24 cellular contexts compared by ENCODE assay signal in the genomic region with DNA sequence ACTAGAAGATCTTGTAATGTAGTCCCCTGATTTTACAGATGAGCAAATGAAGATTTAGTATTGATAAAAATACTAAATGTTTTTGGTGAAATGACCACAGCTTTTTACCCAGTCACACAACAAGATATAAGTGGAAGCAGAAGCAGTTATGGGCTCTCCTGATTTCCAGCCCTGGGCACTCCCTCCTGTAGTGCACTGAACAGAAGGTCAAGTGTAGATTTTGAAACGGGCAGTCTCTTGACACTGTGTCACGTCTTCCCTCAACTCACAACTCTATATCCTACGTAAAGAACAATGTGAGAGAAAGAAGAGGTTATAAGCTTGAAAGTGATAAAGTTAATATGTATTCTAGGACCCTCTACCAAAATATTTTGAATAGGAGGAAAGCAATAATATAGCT.
"Had no signal": no experiment of that assay in that cellular context is flagged by ENCODE, and none has a peak within 500 bp of the region (broad histone marks: within the 10 kb centered on the region; RNA-seq: fewer than 3 reads in every experiment).

No MANE protein-coding gene starts in this region.

- DNase-seq: colonic mucosa; cortex of kidney; dermis blood vessel endothelial cell; dorsolateral prefrontal cortex; effector CD4-positive, alpha-beta T cell; effector CD8-positive, alpha-beta T cell; effector memory CD4-positive, alpha-beta T cell; effector memory CD8-positive, alpha-beta T cell; endodermal cell; erythroblast; esophagus squamous epithelium; foreskin fibroblast; foreskin keratinocyte; foreskin melanocyte; gastrocnemius medialis; glutamatergic neuron; head of caudate nucleus; heart left ventricle; heart right ventricle had no signal

- H3K4me3 ChIP-seq: colonic mucosa, coronary artery, dorsolateral prefrontal cortex, esophagus muscularis mucosa, esophagus squamous epithelium, gastrocnemius medialis, gastroesophageal sphincter, heart left ventricle, heart right ventricle had no signal

- ATAC-seq: effector memory CD8-positive, alpha-beta T cell; esophagus mucosa; foreskin keratinocyte; gastrocnemius medialis; gastroesophageal sphincter; heart left ventricle; heart right ventricle had no signal

- H3K9me3 ChIP-seq: colonic mucosa, esophagus muscularis mucosa, esophagus squamous epithelium, gastrocnemius medialis, gastroesophageal sphincter, heart left ventricle, heart right ventricle had no signal

- H3K27ac ChIP-seq: colonic mucosa, coronary artery, dorsolateral prefrontal cortex, epithelial cell of prostate, esophagus muscularis mucosa, esophagus squamous epithelium, foreskin keratinocyte, gastrocnemius medialis, gastroesophageal sphincter, heart left ventricle, heart right ventricle had no signal

- H3K27me3 ChIP-seq: colonic mucosa, dorsolateral prefrontal cortex, esophagus muscularis mucosa, esophagus squamous epithelium, foreskin keratinocyte, gastrocnemius medialis, gastroesophageal sphincter, heart left ventricle had no signal

- H3K36me3 ChIP-seq: colonic mucosa, esophagus muscularis mucosa, esophagus squamous epithelium, gastrocnemius medialis, gastroesophageal sphincter, heart left ventricle, heart right ventricle had no signal

- H3K4me1 ChIP-seq: colonic mucosa, esophagus muscularis mucosa, esophagus squamous epithelium, gastrocnemius medialis, gastroesophageal sphincter, heart left ventricle, heart right ventricle had no signal
